ENCODE assay signal across 10 cellular contexts in genomic region chrX:153885208-153885787, GRCh38. TPM values are rescaled to one million over a fixed set of nuclear protein-coding genes. Genes with fewer than 3 reads are reported as not detected.
DNase-seq lines count a peak whose midpoint lies in the region; ATAC-seq and TF ChIP-seq lines count a peak whose summit lies in the region.
"Had no signal": no experiment of that assay in that cellular context is flagged by ENCODE, and none has a peak within 500 bp of the region (broad histone marks: within the 10 kb centered on the region; RNA-seq: fewer than 3 reads in every experiment).

No MANE protein-coding gene starts in this region.

- peak overlapping the region; percentile 29 for H3K4me3 ChIP-seq in A673 (ENCODE audit: low read depth, low read length, poor library complexity, severe bottlenecking)

- peak; percentile 63 for ATAC-seq in activated CD8-positive, alpha-beta T cell treated with anti-CD3 and anti-CD28 coated beads, Interleukin-2, amount 10 ng/mL, durations not matched to agents 7 days and 5 days
- ATAC-seq in memory B cell (ENCODE audit: low read depth) (peak; percentile 32), HG02885 (IDR thresholded peaks at IDR 0.05; ENCODE audit: poor library complexity, unreplicated experiment) (no peak), GM21360 (IDR thresholded peaks at IDR 0.05; ENCODE audit: unreplicated experiment) (no peak), HG03354 (IDR thresholded peaks at IDR 0.05; ENCODE audit: poor library complexity, severe bottlenecking, unreplicated experiment) (no peak)

- H3K27ac ChIP-seq in A673 (ENCODE audit: low read depth, low read length, poor library complexity, severe bottlenecking) = no peak overlapping the region

- no peaks in the 10 kb centered on the region for H3K9me3 Mint-ChIP-seq in activated CD8-positive, alpha-beta T cell treated with anti-CD3 and anti-CD28 coated beads, Interleukin-2, amount 10 ng/mL, durations not matched to agents 7 days and 5 days (ENCODE audit: insufficient read depth)
- H3K9me3 Mint-ChIP-seq in memory B cell = no peaks in the 10 kb centered on the region

- H3K4me1 Mint-ChIP-seq in activated CD8-positive, alpha-beta T cell treated with anti-CD3 and anti-CD28 coated beads, Interleukin-2, amount 10 ng/mL, durations not matched to agents 7 days and 5 days (ENCODE audit: low read depth) = peaks cover 7% of the 10 kb centered on the region
- H3K4me1 Mint-ChIP-seq in memory B cell = peaks cover 15% of the 10 kb centered on the region

- peak overlapping the region; percentile 62 for H3K4me3 Mint-ChIP-seq in activated CD8-positive, alpha-beta T cell treated with anti-CD3 and anti-CD28 coated beads, Interleukin-2, amount 10 ng/mL, durations not matched to agents 7 days and 5 days
- H3K4me3 Mint-ChIP-seq in memory B cell = peak overlapping the region; percentile 49

- in situ Hi-C loops in G401 (cut with HindIII; ENCODE audit: low sequenced_read_pairs) = no loop called here

- no TSS peak for BruUV-seq in A673 (replicated peaks; lab: Mats Ljungman, UMichigan)

- CTCF ChIA-PET in A673 (lab: Charles Lee) = no interaction called here
- CTCF ChIA-PET in activated CD8-positive, alpha-beta T cell treated with anti-CD3 and anti-CD28 coated beads, Interleukin-2, amount 10 ng/mL, durations not matched to agents 7 days and 5 days (lab: Charles Lee) = interaction anchor here (1.2 kb wide), 1 partner anchor 39 kb away, joined by 3 read pairs; no protein-coding TSS in a partner anchor

- H3K4me1 ChIP-seq in A673 (ENCODE audit: insufficient read depth, low read length, poor library complexity, severe bottlenecking) = no peaks in the 10 kb centered on the region

- intact Hi-C loops in A673 (cut with micrococcal nuclease; ENCODE audit: unreplicated experiment) = no loop called here

- TF ChIP-seq CTCF in A673 (conservative IDR thresholded peaks at IDR 0.05; ENCODE audit: low read depth, low read length) = no peak

- POLR2A ChIA-PET in A673 (lab: Charles Lee; ENCODE audit: low non-redundant PET) = no interaction called here
- POLR2A ChIA-PET in activated CD8-positive, alpha-beta T cell treated with anti-CD3 and anti-CD28 coated beads, Interleukin-2, amount 10 ng/mL, durations not matched to agents 7 days and 5 days (lab: Charles Lee) = interaction anchor here (1.0 kb wide), 1 partner anchor 49 kb away, joined by 3 read pairs; no protein-coding TSS in a partner anchor

- no peaks in the 10 kb centered on the region for H3K9me3 ChIP-seq in A673 (ENCODE audit: low read depth, low read length, poor library complexity, severe bottlenecking)

- H3K27me3 Mint-ChIP-seq in activated CD8-positive, alpha-beta T cell treated with anti-CD3 and anti-CD28 coated beads, Interleukin-2, amount 10 ng/mL, durations not matched to agents 7 days and 5 days (ENCODE audit: low read depth) = peaks cover 29% of the 10 kb centered on the region
- peaks cover 5% of the 10 kb centered on the region for H3K27me3 Mint-ChIP-seq in memory B cell

- peaks cover 36% of the 10 kb centered on the region for H3K27me3 ChIP-seq in A673 (replicated peaks; ENCODE audit: insufficient read depth, low read depth, low read length, poor library complexity)

- H3K36me3 ChIP-seq in A673 (ENCODE audit: insufficient read depth, low read length, poor library complexity, severe bottlenecking) = no peaks in the 10 kb centered on the region

- H3K36me3 Mint-ChIP-seq in activated CD8-positive, alpha-beta T cell treated with anti-CD3 and anti-CD28 coated beads, Interleukin-2, amount 10 ng/mL, durations not matched to agents 7 days and 5 days (ENCODE audit: low read depth) = no peaks in the 10 kb centered on the region
- H3K36me3 Mint-ChIP-seq in memory B cell = peaks cover 4% of the 10 kb centered on the region

- DNase-seq in A673 (ENCODE audit: low spot score) = no peak
- peak; percentile 21 for DNase-seq in G401 (ENCODE audit: low spot score)
- DNase-seq in activated CD8-positive, alpha-beta T cell treated with anti-CD3 and anti-CD28 coated beads, Interleukin-2, amount 10 ng/mL, durations not matched to agents 7 days and 5 days = peak; percentile 44
- no peak for DNase-seq in memory B cell (ENCODE audit: low spot score in 2 of 2)
- DNase-seq in cerebellar cortex (ENCODE audit: low spot score) = no peak
- DNase-seq: NCI-H526 treated with DMSO at 0.1 percent for 48 hours had no signal

- no peak overlapping the region for H3K27ac Mint-ChIP-seq in activated CD8-positive, alpha-beta T cell treated with anti-CD3 and anti-CD28 coated beads, Interleukin-2, amount 10 ng/mL, durations not matched to agents 7 days and 5 days
- no peak overlapping the region for H3K27ac Mint-ChIP-seq in memory B cell

RNA-seq across cellular contexts. Expression of gene L1CAM, which starts 0.7 kb away (rescaled TPM):
- 0.64 and 0.87 TPM in 2 replicates for total RNA-seq in A673 (2021)
- total RNA-seq in G401 (2014; rRNA removed; shearing (Covaris generic)) = 31.3 and 34.0 TPM in 2 replicates
- 1 to 10 TPM; 7.1 to 7.5 TPM for total RNA-seq in activated CD8-positive, alpha-beta T cell treated with anti-CD3 and anti-CD28 coated beads, Interleukin-2, amount 10 ng/mL, durations not matched to agents 7 days and 5 days

RNA-seq across cellular contexts. Expression of gene AVPR2, which starts 19.2 kb away (rescaled TPM):
- total RNA-seq in A673 (2021) = not detected in 2 replicates
- 0.25 TPM in 1 of 2 replicates, not detected in the other for total RNA-seq in G401 (2014; rRNA removed; shearing (Covaris generic))
- total RNA-seq in activated CD8-positive, alpha-beta T cell treated with anti-CD3 and anti-CD28 coated beads, Interleukin-2, amount 10 ng/mL, durations not matched to agents 7 days and 5 days = not detected
- total RNA-seq: Daoy had no signal

RNA-seq across cellular contexts. Expression of gene ARHGAP4, which starts 40.8 kb away (rescaled TPM):
- total RNA-seq in A673 (2021) = 43.0 and 45.7 TPM in 2 replicates
- total RNA-seq in G401 (2014; rRNA removed; shearing (Covaris generic)) = 55.7 and 62.6 TPM in 2 replicates
- 100 to 1,000 TPM; 317 to 324 TPM for total RNA-seq in activated CD8-positive, alpha-beta T cell treated with anti-CD3 and anti-CD28 coated beads, Interleukin-2, amount 10 ng/mL, durations not matched to agents 7 days and 5 days

RNA-seq across cellular contexts. Expression of gene NAA10, which starts 49.5 kb away (rescaled TPM):
- total RNA-seq in A673 (2021) = 136 and 140 TPM in 2 replicates
- total RNA-seq in G401 (2014; rRNA removed; shearing (Covaris generic)) = 136 and 159 TPM in 2 replicates
- total RNA-seq in activated CD8-positive, alpha-beta T cell treated with anti-CD3 and anti-CD28 coated beads, Interleukin-2, amount 10 ng/mL, durations not matched to agents 7 days and 5 days = 100 to 1,000 TPM in 1 of 2 experiments, 10 to 100 TPM in 1; 98.9 to 106 TPM

RNA-seq across cellular contexts. Expression of gene PDZD4, which starts 55.0 kb away (rescaled TPM):
- 2.6 and 6.0 TPM in 2 replicates for total RNA-seq in A673 (2021)
- 15.6 and 16.9 TPM in 2 replicates for total RNA-seq in G401 (2014; rRNA removed; shearing (Covaris generic))
- under 1 TPM; 0.10 to 0.16 TPM for total RNA-seq in activated CD8-positive, alpha-beta T cell treated with anti-CD3 and anti-CD28 coated beads, Interleukin-2, amount 10 ng/mL, durations not matched to agents 7 days and 5 days

Comparison
In these comparisons a context has a peak if more than half of its experiments do, and no peak if none do; other contexts are left out.
1. DNase-seq: peak in G401 (single experiment) and activated CD8-positive, alpha-beta T cell treated with anti-CD3 and anti-CD28 coated beads, Interleukin-2, amount 10 ng/mL, durations not matched to agents 7 days and 5 days (single experiment); none in A673 (single experiment), memory B cell (0 of 2) and cerebellar cortex (single experiment).
2. ATAC-seq: peak in activated CD8-positive, alpha-beta T cell treated with anti-CD3 and anti-CD28 coated beads, Interleukin-2, amount 10 ng/mL, durations not matched to agents 7 days and 5 days (single experiment) and memory B cell (single experiment); none in HG02885 (single experiment), GM21360 (single experiment) and HG03354 (single experiment).